ENCODE assay signal across 1 cellular context in genomic region chr2:43057742-43058706, GRCh38.
TF ChIP-seq lines count a peak whose summit lies in the region.

No MANE protein-coding gene starts in this region.

TF ChIP-seq in SK-N-SH, 30 proteins besides CTCF, POLR2A, EP300 and RAD21 (continued from another document):
- no peak for TF ChIP-seq TCF12 (IDR thresholded peaks at IDR 0.05)
- TF ChIP-seq, protein P1, sequence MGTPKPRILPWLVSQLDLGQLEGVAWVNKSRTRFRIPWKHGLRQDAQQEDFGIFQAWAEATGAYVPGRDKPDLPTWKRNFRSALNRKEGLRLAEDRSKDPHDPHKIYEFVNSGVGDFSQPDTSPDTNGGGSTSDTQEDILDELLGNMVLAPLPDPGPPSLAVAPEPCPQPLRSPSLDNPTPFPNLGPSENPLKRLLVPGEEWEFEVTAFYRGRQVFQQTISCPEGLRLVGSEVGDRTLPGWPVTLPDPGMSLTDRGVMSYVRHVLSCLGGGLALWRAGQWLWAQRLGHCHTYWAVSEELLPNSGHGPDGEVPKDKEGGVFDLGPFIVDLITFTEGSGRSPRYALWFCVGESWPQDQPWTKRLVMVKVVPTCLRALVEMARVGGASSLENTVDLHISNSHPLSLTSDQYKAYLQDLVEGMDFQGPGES (IDR thresholded peaks at IDR 0.05; ENCODE audit: low read depth, low read length) = no peak
- TF ChIP-seq SIN3A (IDR thresholded peaks at IDR 0.05; ENCODE audit: borderline replicate concordance, low read depth, low read length) = no peak
- TF ChIP-seq TAF1 (IDR thresholded peaks at IDR 0.05; ENCODE audit: borderline replicate concordance, low read depth, low read length) = no peak
- TF ChIP-seq USF2 (IDR thresholded peaks at IDR 0.05; ENCODE audit: borderline replicate concordance, low read depth, low read length) = no peak
- TF ChIP-seq NFIC (IDR thresholded peaks at IDR 0.05; ENCODE audit: borderline replicate concordance) = no peak
- no peak for TF ChIP-seq GATA2 (CRISPR knock-in tag; IDR thresholded peaks at IDR 0.05)
- TF ChIP-seq MAX (IDR thresholded peaks at IDR 0.05; ENCODE audit: low read depth) = no peak
- TF ChIP-seq MXI1 (IDR thresholded peaks at IDR 0.05; ENCODE audit: low read depth, low read length) = no peak
- no peak for TF ChIP-seq RCOR1 (IDR thresholded peaks at IDR 0.05; ENCODE audit: low read length)
- TF ChIP-seq POLR2AphosphoS5 (IDR thresholded peaks at IDR 0.05; ENCODE audit: low read depth, low read length) = no peak
